Comparison of ENCODE assay signal across 9 cellular contexts in genomic region chr1:54474500-54475235, GRCh38.
A peak's percentile ranks its signal among the peaks of the same experiment; 100 is the strongest.
DNase-seq lines count a peak whose midpoint lies in the region; ATAC-seq and TF ChIP-seq lines count a peak whose summit lies in the region.
"Had no signal": no experiment of that assay in that cellular context is flagged by ENCODE, and none has a peak within 500 bp of the region (broad histone marks: within the 10 kb centered on the region; RNA-seq: fewer than 3 reads in every experiment).

No MANE protein-coding gene starts in this region.

- WGBS in esophagus muscularis mucosa: 6% methylated on average over 15 of the region's 47 CpGs

- H3K36me3 ChIP-seq in DND-41 (ENCODE audit: insufficient read depth, low read length) (no peaks in the 10 kb centered on the region), Panc1 (ENCODE audit: control insufficient read depth, insufficient read depth, low read length) (no peaks in the 10 kb centered on the region), esophagus muscularis mucosa (no peaks in the 10 kb centered on the region), parathyroid adenoma (ENCODE audit: control insufficient read depth, insufficient read depth, low read length) (no peaks in the 10 kb centered on the region)

- peaks cover 59% of the 10 kb centered on the region for H3K4me1 ChIP-seq in DND-41 (ENCODE audit: insufficient read depth, low read length)
- H3K4me1 ChIP-seq in Panc1 (ENCODE audit: control insufficient read depth, insufficient read depth, low read length): no peaks in the 10 kb centered on the region; the same call in 1 of the 2 replicates
- H3K4me1 ChIP-seq in esophagus muscularis mucosa: peaks cover 9 to 26% (median 20%) of the 10 kb centered on the region in 4 donors
- peaks cover 2% of the 10 kb centered on the region for H3K4me1 ChIP-seq in parathyroid adenoma

- H3K9me3 ChIP-seq in DND-41 (ENCODE audit: insufficient read depth, low read length, severe bottlenecking) (no peaks in the 10 kb centered on the region), Panc1 (ENCODE audit: control insufficient read depth, insufficient read depth, low read depth, low read length) (no peaks in the 10 kb centered on the region), esophagus muscularis mucosa (no peaks in the 10 kb centered on the region), parathyroid adenoma (ENCODE audit: control insufficient read depth, low read length) (no peaks in the 10 kb centered on the region)

- CTCF ChIA-PET in Panc1 (lab: Charles Lee) (no interaction called here), HEK293T (lab: Yijun Ruan, JAX) (no interaction called here)

- peak overlapping the region; percentile 98 for H3K27ac ChIP-seq in DND-41 (ENCODE audit: low read length)
- no peak overlapping the region for H3K27ac ChIP-seq in Panc1 (ENCODE audit: low read length)
- H3K27ac ChIP-seq in esophagus muscularis mucosa (replicated peaks in 1 of 4): peak overlapping the region in 2 of 4 donors; percentile 33 to 54
- no peak overlapping the region for H3K27ac ChIP-seq in parathyroid adenoma

- peak; percentile 64 for ATAC-seq in DND-41 (ENCODE audit: insufficient read depth, low read depth)
- peak; percentile 18; the same call in 1 of the 2 replicates for ATAC-seq in Panc1
- ATAC-seq: HCT116 had no signal

- TF ChIP-seq CTCF in DND-41 (IDR thresholded peaks at IDR 0.05; ENCODE audit: borderline replicate concordance, extremely low read depth, low read length, poor library complexity, severe bottlenecking): no peak
- TF ChIP-seq CTCF in Panc1 (IDR thresholded peaks at IDR 0.05): no peak
- no peak for TF ChIP-seq CTCF in esophagus muscularis mucosa (IDR thresholded peaks at IDR 0.05)
- no peak for TF ChIP-seq CTCF in parathyroid adenoma (IDR thresholded peaks at IDR 0.05)

- H4K20me1 ChIP-seq in DND-41 (ENCODE audit: insufficient read depth, low read length): no peaks in the 10 kb centered on the region

- TF ChIP-seq POLR2A in esophagus muscularis mucosa (IDR thresholded peaks at IDR 0.05; ENCODE audit: low read depth): no peak

- in situ Hi-C loops in Panc1 (cut with HindIII; ENCODE audit: low pct_unique_long_range_greater_than_20kb, low sequenced_read_pairs): no loop called here

- H3K79me2 ChIP-seq in DND-41 (ENCODE audit: insufficient read depth, low read length) (no peaks in the 10 kb centered on the region), parathyroid adenoma (no peaks in the 10 kb centered on the region)

- intact Hi-C loops in Panc1 (cut with micrococcal nuclease; ENCODE audit: unreplicated experiment): no loop called here
- intact Hi-C loops in esophagus muscularis mucosa (cut with DNase I): no loop called here

- DNase-seq in DND-41 (peak; percentile 90), Panc1 (ENCODE audit: low read depth, low spot score) (no peak), esophagus muscularis mucosa (ENCODE audit: extremely low spot score) (no peak), HEK293T (ENCODE audit: extremely low spot score) (no peak), NCI-H226 (no peak), globus pallidus (ENCODE audit: low spot score) (no peak)
- DNase-seq in stimulated activated naive CD4-positive, alpha-beta T cell treated with Interleukin-2 at 50 U/mL for 16 hours (lab: John Stamatoyannopoulos, UW): no peak

- peak overlapping the region; percentile 69 for H2AFZ ChIP-seq in DND-41 (ENCODE audit: low read depth, low read length)
- peak overlapping the region; percentile 68 for H2AFZ ChIP-seq in parathyroid adenoma

- peak overlapping the region; percentile 8 to 55; a peak in 3 of 4 replicates for H3K4me3 ChIP-seq in DND-41 (ENCODE audit: low read depth in 1 of 2, low read length in 2 of 2)
- peak overlapping the region in 1 of 2 experiments; percentile 6; a peak in 1 of 4 replicates for H3K4me3 ChIP-seq in Panc1 (ENCODE audit: low read depth in 2 of 2, low read length in 2 of 2)
- H3K4me3 ChIP-seq in esophagus muscularis mucosa: peak overlapping the region; percentile 56 to 62 (median 58)
- H3K4me3 ChIP-seq in parathyroid adenoma (ENCODE audit: low read depth, low read length): no peak overlapping the region

- H3K4me2 ChIP-seq in DND-41 (ENCODE audit: insufficient read depth, low read length): peak overlapping the region; percentile 96
- peak overlapping the region; percentile 26 for H3K4me2 ChIP-seq in parathyroid adenoma (ENCODE audit: low read length)

- H3K9ac ChIP-seq in DND-41 (ENCODE audit: low read depth, low read length) (peak overlapping the region; percentile 71), parathyroid adenoma (no peak overlapping the region)

- H3K27me3 ChIP-seq in DND-41 (ENCODE audit: insufficient read depth, low read length, poor library complexity) (no peaks in the 10 kb centered on the region), Panc1 (ENCODE audit: control insufficient read depth, insufficient read depth, low read length) (no peaks in the 10 kb centered on the region), esophagus muscularis mucosa (peaks cover 0 to 6% (median 0%) of the 10 kb centered on the region in 4 donors), parathyroid adenoma (ENCODE audit: control insufficient read depth, insufficient read depth, low read length) (no peaks in the 10 kb centered on the region)

- BruUV-seq in Panc1 (replicated peaks; lab: Mats Ljungman, UMichigan): no TSS peak

- no peak for TF ChIP-seq EP300 in esophagus muscularis mucosa (IDR thresholded peaks at IDR 0.05)

- POLR2A ChIA-PET in Panc1 (lab: Charles Lee) (no interaction called here), HEK293T (lab: Yijun Ruan, JAX) (no interaction called here)

TF ChIP-seq in HEK293T, 16 proteins besides CTCF, POLR2A, EP300 and RAD21:
- TF ChIP-seq ZNF384 (IDR thresholded peaks at IDR 0.05): no peak
